In genomic region chr9:124015661-124016131, GRCh38 we compare ENCODE assay signal across 18 cellular contexts. TPM values are rescaled to one million over a fixed set of nuclear protein-coding genes. Genes with fewer than 3 reads are reported as not detected.
DNase-seq lines count a peak whose midpoint lies in the region; ATAC-seq and TF ChIP-seq lines count a peak whose summit lies in the region.
"Had no signal": no experiment of that assay in that cellular context is flagged by ENCODE, and none has a peak within 500 bp of the region (broad histone marks: within the 10 kb centered on the region; RNA-seq: fewer than 3 reads in every experiment).

No MANE protein-coding gene starts in this region.

- CTCF ChIA-PET in activated CD8-positive, alpha-beta memory T cell treated with anti-CD3 and anti-CD28 coated beads, Interleukin-2, amount 10 ng/mL, durations not matched to agents 7 days and 5 days (lab: Charles Lee): no interaction called here
- CTCF ChIA-PET in activated CD8-positive, alpha-beta T cell treated with anti-CD3 and anti-CD28 coated beads for 36 hours (lab: Charles Lee): no interaction called here

- POLR2A ChIA-PET in activated CD8-positive, alpha-beta T cell treated with anti-CD3 and anti-CD28 coated beads for 36 hours (lab: Charles Lee): no interaction called here

- peaks cover 56% of the 10 kb centered on the region for H3K4me1 ChIP-seq in body of pancreas

- H3K9me3 ChIP-seq in iPS-18c (ENCODE audit: control insufficient read depth, insufficient read depth, low read length): peaks cover 6% of the 10 kb centered on the region
- H3K9me3 ChIP-seq in body of pancreas: no peaks in the 10 kb centered on the region
- H3K9me3 ChIP-seq: ascending aorta had no signal

- no peak for DNase-seq in activated CD8-positive, alpha-beta memory T cell treated with anti-CD3 and anti-CD28 coated beads, Interleukin-2, amount 10 ng/mL, durations not matched to agents 7 days and 5 days
- DNase-seq in activated CD8-positive, alpha-beta memory T cell treated with anti-CD3 and anti-CD28 coated beads for 24 hours: no peak
- DNase-seq in activated CD8-positive, alpha-beta T cell treated with anti-CD3 and anti-CD28 coated beads for 36 hours: no peak
- DNase-seq in retinal pigment epithelial cell (ENCODE audit: low read depth): no peak
- DNase-seq in mucosa of gallbladder (ENCODE audit: low spot score): no peak
- DNase-seq in body of pancreas: no peak
- no peak for DNase-seq in NK-92 (lab: John Stamatoyannopoulos, UW; ENCODE audit: unreplicated experiment)
- DNase-seq: activated CD4-positive, alpha-beta T cell treated with anti-CD3 and anti-CD28 coated beads, Interleukin-2, amount 10 ng/mL, durations not matched to agents 24 days and 14 days; left cardiac atrium; NCI-H1105 treated with DMSO at 0.1 percent for 48 hours; NCI-H2227 treated with DMSO at 0.1 percent for 48 hours; SIG-M5 had no signal

- H3K27ac Mint-ChIP-seq in activated CD8-positive, alpha-beta memory T cell treated with anti-CD3 and anti-CD28 coated beads, Interleukin-2, amount 10 ng/mL, durations not matched to agents 7 days and 5 days: peak overlapping the region; percentile 7
- H3K27ac Mint-ChIP-seq in activated CD8-positive, alpha-beta T cell treated with anti-CD3 and anti-CD28 coated beads for 36 hours: no peak overlapping the region
- H3K27ac Mint-ChIP-seq: stimulated activated effector memory CD8-positive, alpha-beta T cell treated with anti-CD3 and anti-CD28 coated beads, Interleukin-12 subunit alpha, Interleukin-12 subunit beta, amount 100 ng/mL, for 72 hours had no signal

- H3K27me3 Mint-ChIP-seq in activated CD8-positive, alpha-beta memory T cell treated with anti-CD3 and anti-CD28 coated beads, Interleukin-2, amount 10 ng/mL, durations not matched to agents 7 days and 5 days: peaks cover 78% of the 10 kb centered on the region
- peaks cover 65% of the 10 kb centered on the region for H3K27me3 Mint-ChIP-seq in activated CD8-positive, alpha-beta T cell treated with anti-CD3 and anti-CD28 coated beads for 36 hours

- no peaks in the 10 kb centered on the region for H3K9me3 Mint-ChIP-seq in activated CD8-positive, alpha-beta memory T cell treated with anti-CD3 and anti-CD28 coated beads, Interleukin-2, amount 10 ng/mL, durations not matched to agents 7 days and 5 days (ENCODE audit: low read depth)
- no peaks in the 10 kb centered on the region for H3K9me3 Mint-ChIP-seq in activated CD8-positive, alpha-beta T cell treated with anti-CD3 and anti-CD28 coated beads for 36 hours
- H3K9me3 Mint-ChIP-seq: stimulated activated effector memory CD8-positive, alpha-beta T cell treated with anti-CD3 and anti-CD28 coated beads, Interleukin-12 subunit alpha, Interleukin-12 subunit beta, amount 100 ng/mL, for 72 hours had no signal

- H3K4me3 Mint-ChIP-seq in activated CD8-positive, alpha-beta memory T cell treated with anti-CD3 and anti-CD28 coated beads, Interleukin-2, amount 10 ng/mL, durations not matched to agents 7 days and 5 days: peak overlapping the region; percentile 26
- H3K4me3 Mint-ChIP-seq in activated CD8-positive, alpha-beta T cell treated with anti-CD3 and anti-CD28 coated beads for 36 hours: peak overlapping the region; percentile 7
- H3K4me3 Mint-ChIP-seq: activated CD4-positive, alpha-beta T cell treated with anti-CD3 and anti-CD28 coated beads, Interleukin-2, amount 10 ng/mL, durations not matched to agents 24 days and 14 days had no signal

- TF ChIP-seq CTCF in activated CD8-positive, alpha-beta T cell treated with anti-CD3 and anti-CD28 coated beads for 36 hours (IDR thresholded peaks at IDR 0.05): no peak
- no peak for TF ChIP-seq CTCF in retinal pigment epithelial cell (conservative IDR thresholded peaks at IDR 0.05; ENCODE audit: low read depth, low read length)
- no peak for TF ChIP-seq CTCF in body of pancreas (IDR thresholded peaks at IDR 0.05)

- intact Hi-C loops in activated CD8-positive, alpha-beta T cell treated with anti-CD3 and anti-CD28 coated beads for 36 hours (cut with micrococcal nuclease): no loop called here
- intact Hi-C loops in body of pancreas (cut with DNase I): no loop called here

- peaks cover 0 to 78% of the 10 kb centered on the region in 2 donors for H3K27me3 ChIP-seq in body of pancreas

- no peak for TF ChIP-seq POLR2A in body of pancreas (IDR thresholded peaks at IDR 0.05)

- WGBS in body of pancreas, 2 donors: 4 to 6% methylated on average over 12 to 26 of the region's 26 CpGs

- no peak overlapping the region for H3K27ac ChIP-seq in body of pancreas
- H3K27ac ChIP-seq: ascending aorta, KMS-11 had no signal

- H3K4me3 ChIP-seq in iPS-18c (ENCODE audit: insufficient read depth, low read depth, low read length): peak overlapping the region; percentile 20; the same call in 1 of the 2 replicates
- peak overlapping the region; percentile 97 for H3K4me3 ChIP-seq in retinal pigment epithelial cell (ENCODE audit: low read length)
- H3K4me3 ChIP-seq in body of pancreas: no peak overlapping the region
- H3K4me3 ChIP-seq: ascending aorta, smooth muscle cell had no signal

- peaks cover 15% of the 10 kb centered on the region for H3K4me1 Mint-ChIP-seq in activated CD8-positive, alpha-beta memory T cell treated with anti-CD3 and anti-CD28 coated beads, Interleukin-2, amount 10 ng/mL, durations not matched to agents 7 days and 5 days
- H3K4me1 Mint-ChIP-seq in activated CD8-positive, alpha-beta T cell treated with anti-CD3 and anti-CD28 coated beads for 36 hours (ENCODE audit: low read depth): peaks cover 28% of the 10 kb centered on the region

- peaks cover 3% of the 10 kb centered on the region for H3K36me3 Mint-ChIP-seq in activated CD8-positive, alpha-beta memory T cell treated with anti-CD3 and anti-CD28 coated beads, Interleukin-2, amount 10 ng/mL, durations not matched to agents 7 days and 5 days
- H3K36me3 Mint-ChIP-seq in activated CD8-positive, alpha-beta T cell treated with anti-CD3 and anti-CD28 coated beads for 36 hours (ENCODE audit: low read depth): no peaks in the 10 kb centered on the region

- ATAC-seq in activated CD8-positive, alpha-beta memory T cell treated with anti-CD3 and anti-CD28 coated beads, Interleukin-2, amount 10 ng/mL, durations not matched to agents 7 days and 5 days: no peak
- ATAC-seq in activated CD8-positive, alpha-beta T cell treated with anti-CD3 and anti-CD28 coated beads for 36 hours: no peak
- ATAC-seq in body of pancreas: no peak
- ATAC-seq: left cardiac atrium; stimulated activated effector memory CD8-positive, alpha-beta T cell treated with anti-CD3 and anti-CD28 coated beads, Interleukin-12 subunit alpha, Interleukin-12 subunit beta, amount 100 ng/mL, for 72 hours had no signal

- H3K36me3 ChIP-seq in body of pancreas (replicated peaks in 1 of 2; ENCODE audit: insufficient read depth in 1 of 2, low read depth in 2 of 2): no peaks in the 10 kb centered on the region
- H3K36me3 ChIP-seq: ascending aorta had no signal

RNA-seq across cellular contexts. Expression of gene LHX2, which starts 4.1 kb away (rescaled TPM):
- total RNA-seq in activated CD8-positive, alpha-beta memory T cell treated with anti-CD3 and anti-CD28 coated beads, Interleukin-2, amount 10 ng/mL, durations not matched to agents 7 days and 5 days: not detected
- total RNA-seq in activated CD8-positive, alpha-beta T cell treated with anti-CD3 and anti-CD28 coated beads for 36 hours: not detected
- 0.17 TPM for total RNA-seq in mucosa of gallbladder
- not detected for total RNA-seq in body of pancreas
- total RNA-seq: activated CD4-positive, alpha-beta T cell treated with anti-CD3 and anti-CD28 coated beads, Interleukin-2, amount 10 ng/mL, durations not matched to agents 24 days and 14 days; ascending aorta; posterior vena cava; smooth muscle cell had no signal

Comparison
In these comparisons a context has a peak if more than half of its experiments do, and no peak if none do; other contexts are left out.
1. H3K4me3 ChIP-seq: peak in iPS-18c (single experiment) and retinal pigment epithelial cell (single experiment); none in body of pancreas (0 of 2).